8 cellular contexts compared by ENCODE assay signal in the genomic region with DNA sequence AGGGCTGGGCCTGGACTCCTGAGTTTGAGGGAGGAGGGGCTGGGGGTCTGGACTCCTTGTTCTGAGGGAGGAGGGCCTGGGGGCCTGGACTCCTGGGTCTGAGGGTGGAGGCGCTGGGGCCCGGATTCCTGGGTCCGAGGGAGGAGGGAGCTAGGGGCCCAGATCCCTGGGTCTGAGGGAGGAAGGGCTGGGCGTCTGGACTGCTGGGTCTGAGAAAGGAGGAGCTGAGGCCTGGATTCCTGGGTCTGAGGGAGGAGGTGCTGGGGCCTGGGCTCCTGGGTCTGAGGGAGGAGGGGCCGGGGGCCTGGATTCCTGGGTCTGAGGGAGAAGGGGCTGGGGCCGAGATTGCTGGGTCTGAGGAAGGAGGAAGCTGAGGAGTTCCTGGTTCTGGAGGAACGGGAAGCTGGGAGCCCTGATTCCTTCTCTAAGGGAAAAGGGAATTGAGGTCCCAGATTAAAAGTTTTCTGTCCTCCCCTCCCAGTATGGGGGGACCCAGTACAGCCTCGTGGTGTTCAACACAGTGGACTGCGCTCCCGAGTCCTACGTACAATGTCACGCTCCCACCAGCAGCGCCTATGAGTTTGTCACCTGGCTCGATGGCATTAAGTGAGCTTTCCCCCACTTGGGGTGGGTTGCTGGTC. TPM values are rescaled to one million over a fixed set of nuclear protein-coding genes. Genes with fewer than 3 reads are reported as not detected.
A peak's percentile ranks its signal among the peaks of the same experiment; 100 is the strongest.
DNase-seq lines count a peak whose midpoint lies in the region; ATAC-seq and TF ChIP-seq lines count a peak whose summit lies in the region.

No MANE protein-coding gene starts in this region.

- H3K36me3 ChIP-seq in left lung, result peaks cover 0 to 15% of the 10 kb centered on the region in 2 donors

- H3K4me3 Mint-ChIP-seq in activated T-cell treated with anti-CD3 and anti-CD28 coated beads, Interleukin-2, amount 50 U/mL, for 72 hours, result peak overlapping the region; percentile 98 to 99
- H3K4me3 Mint-ChIP-seq in type B pancreatic cell, result peak overlapping the region; percentile 99

- ATAC-seq in activated T-cell treated with anti-CD3 and anti-CD28 coated beads, Interleukin-2, amount 50 U/mL, for 72 hours (replicated peaks in 1 of 2), result no peak
- ATAC-seq in left lung, result no peak
- no peak for ATAC-seq in GM21360 (IDR thresholded peaks at IDR 0.05; ENCODE audit: unreplicated experiment)

- H3K4me1 Mint-ChIP-seq in activated T-cell treated with anti-CD3 and anti-CD28 coated beads, Interleukin-2, amount 50 U/mL, for 72 hours (ENCODE audit: low read depth), result peaks cover 34% of the 10 kb centered on the region
- H3K4me1 Mint-ChIP-seq in type B pancreatic cell (ENCODE audit: unreplicated experiment), result peaks cover 14% of the 10 kb centered on the region

- DNase-seq in activated T-cell treated with anti-CD3 and anti-CD28 coated beads, Interleukin-2, amount 50 U/mL, for 72 hours, result no peak
- DNase-seq in activated T-cell treated with anti-CD3 and anti-CD28 coated beads, Interleukin-2, amount 50 U/mL, for 48 hours, result no peak
- DNase-seq in left lung (no peak), type B pancreatic cell (ENCODE audit: extremely low spot score, unreplicated experiment) (no peak), medulla oblongata (ENCODE audit: extremely low spot score) (no peak), SHP77 treated with DMSO at 0.1 percent for 48 hours (lab: John Stamatoyannopoulos, UW) (no peak)

- no peaks in the 10 kb centered on the region for H3K9me3 Mint-ChIP-seq in activated T-cell treated with anti-CD3 and anti-CD28 coated beads, Interleukin-2, amount 50 U/mL, for 72 hours
- H3K9me3 Mint-ChIP-seq in type B pancreatic cell, result no peaks in the 10 kb centered on the region

- peaks cover 0 to 1% of the 10 kb centered on the region in 2 donors for H3K36me3 Mint-ChIP-seq in activated T-cell treated with anti-CD3 and anti-CD28 coated beads, Interleukin-2, amount 50 U/mL, for 72 hours (ENCODE audit: insufficient read depth in 2 of 2)
- peaks cover 13% of the 10 kb centered on the region for H3K36me3 Mint-ChIP-seq in type B pancreatic cell

- no peaks in the 10 kb centered on the region for H3K27me3 Mint-ChIP-seq in activated T-cell treated with anti-CD3 and anti-CD28 coated beads, Interleukin-2, amount 50 U/mL, for 72 hours (ENCODE audit: low read depth)
- H3K27me3 Mint-ChIP-seq in type B pancreatic cell, result no peaks in the 10 kb centered on the region

- H3K27ac Mint-ChIP-seq in activated T-cell treated with anti-CD3 and anti-CD28 coated beads, Interleukin-2, amount 50 U/mL, for 72 hours, result peak overlapping the region; percentile 81
- peak overlapping the region; percentile 99 for H3K27ac Mint-ChIP-seq in type B pancreatic cell

- 13 to 29% (median 22%) methylated on average over 14 of the region's 14 CpGs for WGBS in adipose tissue, 3 donors

- TF ChIP-seq CTCF in left lung (IDR thresholded peaks at IDR 0.05) (no peak), type B pancreatic cell (conservative IDR thresholded peaks at IDR 0.05) (no peak)

- H3K27ac ChIP-seq in adipose tissue (ENCODE audit: low read depth, low read length), result peak overlapping the region; percentile 79
- peak overlapping the region in 1 of 2 donors; percentile 98 for H3K27ac ChIP-seq in left lung

- peak overlapping the region; percentile 79 to 93 for H3K4me3 ChIP-seq in left lung

- H3K9me3 ChIP-seq in left lung, result no peaks in the 10 kb centered on the region

- no peaks in the 10 kb centered on the region for H3K27me3 ChIP-seq in left lung

- peaks cover 8 to 26% of the 10 kb centered on the region in 2 donors for H3K4me1 ChIP-seq in left lung

- intact Hi-C loops in left lung (cut with DNase I), result no loop called here

RNA-seq across cellular contexts. Expression of a gene that starts 0.7 kb away (rescaled TPM):
- total RNA-seq in activated T-cell treated with anti-CD3 and anti-CD28 coated beads, Interleukin-2, amount 50 U/mL, for 72 hours, result 10 to 100 TPM; 47.0 to 50.2 TPM
- 10 to 100 TPM; 21.8 to 38.8 (median 22.4) TPM for polyA plus RNA-seq in adipose tissue
- total RNA-seq in left lung (10 to 100 TPM; 52.1 to 57.1 TPM), type B pancreatic cell (ENCODE audit: low replicate concordance) (88.5 and 88.9 TPM in 2 replicates)

RNA-seq across cellular contexts. Expression of a gene that starts 5.7 kb away (rescaled TPM):
- total RNA-seq in activated T-cell treated with anti-CD3 and anti-CD28 coated beads, Interleukin-2, amount 50 U/mL, for 72 hours, result 10 to 100 TPM; 24.7 to 37.3 TPM
- polyA plus RNA-seq in adipose tissue, result 10 to 100 TPM; 19.3 to 21.8 (median 20.9) TPM
- total RNA-seq in left lung, result 10 to 100 TPM; 15.3 to 19.5 TPM
- 26.8 and 29.3 TPM in 2 replicates for total RNA-seq in type B pancreatic cell (ENCODE audit: low replicate concordance)

RNA-seq across cellular contexts. Expression of a gene that starts 32.1 kb away (rescaled TPM):
- 10 to 100 TPM; 63.8 to 73.3 TPM for total RNA-seq in activated T-cell treated with anti-CD3 and anti-CD28 coated beads, Interleukin-2, amount 50 U/mL, for 72 hours
- polyA plus RNA-seq in adipose tissue, result 10 to 100 TPM; 69.1 to 76.8 (median 73.5) TPM
- total RNA-seq in left lung (100 to 1,000 TPM in 1 of 2 donors, 10 to 100 TPM in 1; 96.0 to 133 TPM), type B pancreatic cell (ENCODE audit: low replicate concordance) (248 and 388 TPM in 2 replicates)

RNA-seq across cellular contexts. Expression of a gene that starts 48.6 kb away (rescaled TPM):
- total RNA-seq in activated T-cell treated with anti-CD3 and anti-CD28 coated beads, Interleukin-2, amount 50 U/mL, for 72 hours, result 10 to 100 TPM; 71.1 to 74.5 TPM
- polyA plus RNA-seq in adipose tissue, result 10 to 100 TPM; 29.7 to 50.9 (median 45.8) TPM
- total RNA-seq in left lung (10 to 100 TPM; 63.0 to 89.5 TPM), type B pancreatic cell (ENCODE audit: low replicate concordance) (72.3 and 125 TPM in 2 replicates)

RNA-seq across cellular contexts. Expression of a gene that starts 52.0 kb away (rescaled TPM):
- total RNA-seq in activated T-cell treated with anti-CD3 and anti-CD28 coated beads, Interleukin-2, amount 50 U/mL, for 72 hours, result 10 to 100 TPM; 74.5 to 75.8 TPM
- polyA plus RNA-seq in adipose tissue, result 10 to 100 TPM; 49.3 to 82.4 (median 75.9) TPM
- 10 to 100 TPM; 84.9 to 87.6 TPM for total RNA-seq in left lung
- 75.2 and 82.9 TPM in 2 replicates for total RNA-seq in type B pancreatic cell (ENCODE audit: low replicate concordance)
